29 cellular contexts compared by ENCODE assay signal in the genomic region with DNA sequence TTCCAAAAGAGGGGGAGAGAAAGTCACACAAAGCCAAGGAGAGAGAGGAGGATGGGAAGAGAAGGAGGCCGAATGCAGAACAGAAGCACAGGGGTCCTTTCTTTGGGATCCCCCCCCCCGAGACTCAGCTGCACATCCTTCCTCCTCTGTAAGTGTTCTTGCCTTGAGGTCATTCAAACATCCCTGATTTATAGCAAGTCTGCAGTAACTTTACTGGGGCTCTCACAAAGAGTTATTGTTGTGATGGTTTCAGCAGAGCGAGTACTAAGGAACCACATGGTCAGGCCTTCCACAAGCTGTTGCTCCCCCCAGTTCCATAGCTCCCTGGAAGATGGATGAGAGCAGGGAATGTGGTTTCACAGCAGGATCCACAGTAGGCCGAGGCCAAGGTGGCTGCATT.
"Had no signal": no experiment of that assay in that cellular context is flagged by ENCODE, and none has a peak within 500 bp of the region (broad histone marks: within the 10 kb centered on the region; RNA-seq: fewer than 3 reads in every experiment).

No MANE protein-coding gene starts in this region.

- H3K4me3 Mint-ChIP-seq: central memory CD8-positive, alpha-beta T cell; dendritic cell treated with granulocyte-macrophage colony-stimulating factor and Interleukin-4, amounts not matched to agents 40 ng/mL and 50 ng/mL, for 4 days; immature natural killer cell; naive thymus-derived CD4-positive, alpha-beta T cell; nephron progenitor cell; stimulated activated effector memory CD8-positive, alpha-beta T cell treated with anti-CD3 and anti-CD28 coated beads, Interleukin-12 subunit alpha, Interleukin-12 subunit beta, amount 100 ng/mL, for 72 hours; type B pancreatic cell had no signal

- H3K36me3 Mint-ChIP-seq: immature natural killer cell; naive thymus-derived CD4-positive, alpha-beta T cell; stimulated activated effector memory CD8-positive, alpha-beta T cell treated with anti-CD3 and anti-CD28 coated beads, Interleukin-12 subunit alpha, Interleukin-12 subunit beta, amount 100 ng/mL, for 72 hours; type B pancreatic cell had no signal

- H3K36me3 ChIP-seq: cardiac muscle cell, colonic mucosa, gastrocnemius medialis, heart right ventricle, neutrophil, pancreas, sigmoid colon, stomach, thyroid gland had no signal

- DNase-seq: colonic mucosa; effector CD8-positive, alpha-beta T cell; erythroblast; gastrocnemius medialis; glutamatergic neuron; heart right ventricle; hippocampal formation; immature natural killer cell; islet precursor cell; mesenchymal stem cell; midbrain; naive thymus-derived CD4-positive, alpha-beta T cell; nephron progenitor cell; pancreas; sigmoid colon; stimulated activated CD4-positive, alpha-beta T cell treated with anti-CD3 and anti-CD28 coated beads, Interleukin-2, amount 100 ng/mL, for 24 hours; stimulated activated CD4-positive, alpha-beta T cell treated with anti-CD3 and anti-CD28 coated beads, Interleukin-4, amount 100 ng/mL, for 24 hours; stimulated activated naive CD4-positive, alpha-beta T cell treated with Interleukin-2 at 50 U/mL for 16 hours; stomach; thyroid gland had no signal

- H3K27ac Mint-ChIP-seq: dendritic cell treated with granulocyte-macrophage colony-stimulating factor and Interleukin-4, amounts not matched to agents 40 ng/mL and 50 ng/mL, for 4 days; immature natural killer cell; naive thymus-derived CD4-positive, alpha-beta T cell; nephron progenitor cell; progenitor cell of endocrine pancreas; stimulated activated effector memory CD8-positive, alpha-beta T cell treated with anti-CD3 and anti-CD28 coated beads, Interleukin-12 subunit alpha, Interleukin-12 subunit beta, amount 100 ng/mL, for 72 hours; type B pancreatic cell had no signal

- ATAC-seq: gastrocnemius medialis; heart right ventricle; left lobe of liver; naive thymus-derived CD4-positive, alpha-beta T cell; pancreas; stimulated activated effector memory CD8-positive, alpha-beta T cell treated with anti-CD3 and anti-CD28 coated beads, Interleukin-12 subunit alpha, Interleukin-12 subunit beta, amount 100 ng/mL, for 72 hours had no signal

- H3K4me3 ChIP-seq: cardiac muscle cell, colonic mucosa, gastrocnemius medialis, heart right ventricle, lung, pancreas, sigmoid colon, stomach, thyroid gland had no signal

- H3K4me1 ChIP-seq: colonic mucosa, gastrocnemius medialis, heart right ventricle, pancreas, sigmoid colon, stomach, thyroid gland had no signal

- H3K27me3 Mint-ChIP-seq: central memory CD8-positive, alpha-beta T cell; dendritic cell treated with granulocyte-macrophage colony-stimulating factor and Interleukin-4, amounts not matched to agents 40 ng/mL and 50 ng/mL, for 4 days had no signal

- H3K9me3 ChIP-seq: colonic mucosa, gastrocnemius medialis, neutrophil, pancreas, thyroid gland had no signal

- H3K4me1 Mint-ChIP-seq: central memory CD8-positive, alpha-beta T cell; immature natural killer cell; naive thymus-derived CD4-positive, alpha-beta T cell; stimulated activated effector memory CD8-positive, alpha-beta T cell treated with anti-CD3 and anti-CD28 coated beads, Interleukin-12 subunit alpha, Interleukin-12 subunit beta, amount 100 ng/mL, for 72 hours had no signal

- H3K27ac ChIP-seq: cardiac muscle cell, colonic mucosa, gastrocnemius medialis, heart right ventricle, neutrophil, pancreas, sigmoid colon, stomach, thyroid gland had no signal

- H3K27me3 ChIP-seq: cardiac muscle cell, colonic mucosa, gastrocnemius medialis, neutrophil, pancreas, thyroid gland had no signal
